ENCODE assay signal across 1 cellular context in genomic region chr5:140075371-140075770, GRCh38.
TF ChIP-seq lines count a peak whose summit lies in the region.

No MANE protein-coding gene starts in this region.

TF ChIP-seq in GM12878, 131 proteins besides CTCF, POLR2A, EP300 and RAD21:
- TF ChIP-seq NBN (IDR thresholded peaks at IDR 0.05) (0 out of 2 replicates have a peak, but pooled peaks have one; percentile 40), MXI1 (IDR thresholded peaks at IDR 0.05; ENCODE audit: low read depth, low read length) (no peak), SMC3 (IDR thresholded peaks at IDR 0.05; ENCODE audit: borderline replicate concordance, low read length) (peak; percentile 30; the same call in 1 of the 2 replicates)
TF ChIP-seq in GM12878: peak in this region for 2.
